Comparison of ENCODE assay signal across 2 cellular contexts in genomic region chr4:146522098-146522861, GRCh38.
TF ChIP-seq lines count a peak whose summit lies in the region.

No MANE protein-coding gene starts in this region.

TF ChIP-seq in HCT116, 20 proteins besides CTCF, POLR2A, EP300 and RAD21 (continued from another document):
- TF ChIP-seq, protein P1, sequence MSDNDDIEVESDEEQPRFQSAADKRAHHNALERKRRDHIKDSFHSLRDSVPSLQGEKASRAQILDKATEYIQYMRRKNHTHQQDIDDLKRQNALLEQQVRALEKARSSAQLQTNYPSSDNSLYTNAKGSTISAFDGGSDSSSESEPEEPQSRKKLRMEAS (IDR thresholded peaks at IDR 0.05) = peak; percentile 21; the same call in 1 of the 2 replicates
- TF ChIP-seq, protein P2, sequence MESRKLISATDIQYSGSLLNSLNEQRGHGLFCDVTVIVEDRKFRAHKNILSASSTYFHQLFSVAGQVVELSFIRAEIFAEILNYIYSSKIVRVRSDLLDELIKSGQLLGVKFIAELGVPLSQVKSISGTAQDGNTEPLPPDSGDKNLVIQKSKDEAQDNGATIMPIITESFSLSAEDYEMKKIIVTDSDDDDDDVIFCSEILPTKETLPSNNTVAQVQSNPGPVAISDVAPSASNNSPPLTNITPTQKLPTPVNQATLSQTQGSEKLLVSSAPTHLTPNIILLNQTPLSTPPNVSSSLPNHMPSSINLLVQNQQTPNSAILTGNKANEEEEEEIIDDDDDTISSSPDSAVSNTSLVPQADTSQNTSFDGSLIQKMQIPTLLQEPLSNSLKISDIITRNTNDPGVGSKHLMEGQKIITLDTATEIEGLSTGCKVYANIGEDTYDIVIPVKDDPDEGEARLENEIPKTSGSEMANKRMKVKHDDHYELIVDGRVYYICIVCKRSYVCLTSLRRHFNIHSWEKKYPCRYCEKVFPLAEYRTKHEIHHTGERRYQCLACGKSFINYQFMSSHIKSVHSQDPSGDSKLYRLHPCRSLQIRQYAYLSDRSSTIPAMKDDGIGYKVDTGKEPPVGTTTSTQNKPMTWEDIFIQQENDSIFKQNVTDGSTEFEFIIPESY (IDR thresholded peaks at IDR 0.05; ENCODE audit: extremely low read depth, insufficient replicate concordance, low read length) = no peak
- TF ChIP-seq ELF1 (IDR thresholded peaks at IDR 0.05; ENCODE audit: borderline replicate concordance, low read depth) = no peak
- peak; percentile 38; the same call in 1 of the 2 replicates for TF ChIP-seq SIN3A (IDR thresholded peaks at IDR 0.05; ENCODE audit: low read depth)
- TF ChIP-seq POLR2AphosphoS5 (IDR thresholded peaks at IDR 0.05; ENCODE audit: low read depth, low read length) = peak; percentile 83
- no peak for TF ChIP-seq EZH2 (IDR thresholded peaks at IDR 0.05)
- TF ChIP-seq SP1 (IDR thresholded peaks at IDR 0.05; ENCODE audit: low read depth) = peak; percentile 57
TF ChIP-seq in HCT116: peak in this region for 6.

TF ChIP-seq in SK-N-SH, 30 proteins besides CTCF, POLR2A, EP300 and RAD21 (continued from another document):
- no peak for TF ChIP-seq TEAD4 (IDR thresholded peaks at IDR 0.05; ENCODE audit: borderline replicate concordance, insufficient read depth)
- TF ChIP-seq GABPA (IDR thresholded peaks at IDR 0.05; ENCODE audit: low read depth) = no peak
- TF ChIP-seq SIN3A (IDR thresholded peaks at IDR 0.05; ENCODE audit: borderline replicate concordance, low read depth, low read length) = no peak
- TF ChIP-seq TAF1 (IDR thresholded peaks at IDR 0.05; ENCODE audit: borderline replicate concordance, low read depth, low read length) = peak; percentile 14; the same call in 1 of the 2 replicates
- TF ChIP-seq, protein P3, sequence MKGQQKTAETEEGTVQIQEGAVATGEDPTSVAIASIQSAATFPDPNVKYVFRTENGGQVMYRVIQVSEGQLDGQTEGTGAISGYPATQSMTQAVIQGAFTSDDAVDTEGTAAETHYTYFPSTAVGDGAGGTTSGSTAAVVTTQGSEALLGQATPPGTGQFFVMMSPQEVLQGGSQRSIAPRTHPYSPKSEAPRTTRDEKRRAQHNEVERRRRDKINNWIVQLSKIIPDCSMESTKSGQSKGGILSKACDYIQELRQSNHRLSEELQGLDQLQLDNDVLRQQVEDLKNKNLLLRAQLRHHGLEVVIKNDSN (IDR thresholded peaks at IDR 0.05; ENCODE audit: borderline replicate concordance, low read depth) = no peak
- TF ChIP-seq YY1 (IDR thresholded peaks at IDR 0.05; ENCODE audit: low read depth) = peak; percentile 82
- TF ChIP-seq TCF12 (IDR thresholded peaks at IDR 0.05) = no peak
- TF ChIP-seq FOXM1 (IDR thresholded peaks at IDR 0.05; ENCODE audit: low read depth) = no peak
- no peak for TF ChIP-seq IRF3 (IDR thresholded peaks at IDR 0.05; ENCODE audit: low read depth, low read length)
- TF ChIP-seq ELF1 (IDR thresholded peaks at IDR 0.05) = no peak
